In the genomic region with DNA sequence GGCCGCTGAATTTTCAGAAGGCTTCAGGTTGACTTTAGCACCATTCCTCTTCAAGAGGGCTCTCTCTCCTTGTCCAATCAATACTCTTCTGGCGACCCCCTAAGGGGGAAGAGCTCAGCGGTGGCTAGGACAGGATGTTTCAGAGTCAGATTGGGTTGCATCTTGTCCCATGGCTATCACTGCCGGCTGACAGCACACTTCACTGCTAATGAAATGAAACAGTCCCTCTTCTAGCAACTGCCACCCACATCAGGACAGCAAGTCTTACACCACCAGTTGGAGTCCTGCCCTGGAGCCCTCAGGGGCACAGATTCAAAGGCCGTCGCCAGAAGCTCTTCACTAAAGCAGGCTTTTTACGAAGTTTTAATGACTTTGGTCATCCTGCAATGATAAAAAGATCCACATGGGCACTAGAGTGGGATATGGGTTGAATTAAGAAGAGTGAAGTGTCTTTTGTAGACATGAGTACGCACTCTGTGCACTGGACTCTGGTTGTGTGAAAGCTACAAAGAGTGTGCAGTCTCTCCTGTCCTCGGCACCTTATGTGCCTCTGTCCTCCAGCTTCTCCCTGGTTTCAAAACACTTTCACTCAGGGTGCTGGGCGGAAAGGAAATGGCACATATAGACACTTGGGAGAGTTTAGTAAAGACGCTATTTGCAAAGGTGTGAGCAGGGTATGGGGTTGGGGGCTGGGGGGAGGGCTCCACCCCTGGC, we compare ENCODE assay signal across 13 cellular contexts.
A peak's percentile ranks its signal among the peaks of the same experiment; 100 is the strongest.
DNase-seq lines count a peak whose midpoint lies in the region; ATAC-seq and TF ChIP-seq lines count a peak whose summit lies in the region.
"Had no signal": no experiment of that assay in that cellular context is flagged by ENCODE, and none has a peak within 500 bp of the region (broad histone marks: within the 10 kb centered on the region; RNA-seq: fewer than 3 reads in every experiment).

No MANE protein-coding gene starts in this region.

- H3K27ac ChIP-seq in hepatocyte, result peak overlapping the region; percentile 54
- H3K27ac ChIP-seq in prostate gland, result peak overlapping the region; percentile 33 to 41
- H3K27ac ChIP-seq in esophagus squamous epithelium, result no peak overlapping the region

- H3K4me1 ChIP-seq in hepatocyte (ENCODE audit: insufficient read depth), result peaks cover 18% of the 10 kb centered on the region
- H3K4me1 ChIP-seq in prostate gland (replicated peaks), result no peaks in the 10 kb centered on the region
- H3K4me1 ChIP-seq in esophagus squamous epithelium, result peaks cover 17 to 38% (median 17%) of the 10 kb centered on the region in 3 donors

- peaks cover 4% of the 10 kb centered on the region for H3K9me3 Mint-ChIP-seq in activated CD4-positive, alpha-beta T cell treated with anti-CD3 and anti-CD28 coated beads for 36 hours (ENCODE audit: low read depth)

- POLR2A ChIA-PET in activated CD4-positive, alpha-beta T cell treated with anti-CD3 and anti-CD28 coated beads for 36 hours (lab: Charles Lee), result no interaction called here

- no peaks in the 10 kb centered on the region for H3K36me3 ChIP-seq in hepatocyte (replicated peaks; ENCODE audit: insufficient read depth, low read depth)
- H3K36me3 ChIP-seq in prostate gland, result no peaks in the 10 kb centered on the region
- H3K36me3 ChIP-seq in MG63, result no peaks in the 10 kb centered on the region
- H3K36me3 ChIP-seq in esophagus squamous epithelium, result no peaks in the 10 kb centered on the region

- TF ChIP-seq POLR2A in prostate gland (IDR thresholded peaks at IDR 0.05) (no peak), esophagus squamous epithelium (IDR thresholded peaks at IDR 0.05) (no peak)

- H3K4me3 ChIP-seq in hepatocyte (no peak overlapping the region), prostate gland (no peak overlapping the region), MG63 (no peak overlapping the region), esophagus squamous epithelium (no peak overlapping the region)

- no peaks in the 10 kb centered on the region for H3K9me2 ChIP-seq in hepatocyte (replicated peaks; ENCODE audit: insufficient read depth)

- H3K27ac Mint-ChIP-seq in activated CD4-positive, alpha-beta T cell treated with anti-CD3 and anti-CD28 coated beads for 36 hours, result no peak overlapping the region
- H3K27ac Mint-ChIP-seq: CD14-positive monocyte had no signal

- intact Hi-C loops in prostate gland (cut with DNase I), result no loop called here
- intact Hi-C loops in activated CD4-positive, alpha-beta T cell treated with anti-CD3 and anti-CD28 coated beads for 36 hours (cut with DNase I, micrococcal nuclease), result no loop called here
- intact Hi-C loops in esophagus squamous epithelium (cut with DNase I), result no loop called here

- no peaks in the 10 kb centered on the region for H4K20me1 ChIP-seq in hepatocyte (ENCODE audit: insufficient read depth, poor library complexity, severe bottlenecking)

- H3K27me3 ChIP-seq in hepatocyte (no peaks in the 10 kb centered on the region), prostate gland (replicated peaks; ENCODE audit: insufficient read depth) (no peaks in the 10 kb centered on the region), MG63 (no peaks in the 10 kb centered on the region), esophagus squamous epithelium (peaks cover 0 to 12% (median 0%) of the 10 kb centered on the region in 4 donors)

- no peak overlapping the region for H2AFZ ChIP-seq in hepatocyte

- ATAC-seq in activated CD4-positive, alpha-beta T cell treated with anti-CD3 and anti-CD28 coated beads for 36 hours, result no peak
- ATAC-seq in GM21723 (IDR thresholded peaks at IDR 0.05; ENCODE audit: unreplicated experiment), result no peak
- ATAC-seq: left colon; stimulated activated memory B cell treated with anti-CD40 and anti-IgM and Interleukin-4, amounts not matched to agents 10 μg/mL and 1 μg/mL and 100 μg/mL, for 72 hours had no signal

- CTCF ChIA-PET in activated CD4-positive, alpha-beta T cell treated with anti-CD3 and anti-CD28 coated beads for 36 hours (lab: Charles Lee), result interaction anchor here (0.7 to 1.2 kb wide), 3 partner anchors 10 to 16 kb away, joined by 3 read pairs; no protein-coding TSS in a partner anchor

- H3K9me3 ChIP-seq in hepatocyte (ENCODE audit: low read depth) (no peaks in the 10 kb centered on the region), prostate gland (no peaks in the 10 kb centered on the region), MG63 (peaks cover 6% of the 10 kb centered on the region; the same call in 1 of the 2 replicates), esophagus squamous epithelium (peaks cover 0 to 5% (median 0%) of the 10 kb centered on the region in 3 donors)

- H3K27me3 Mint-ChIP-seq in activated CD4-positive, alpha-beta T cell treated with anti-CD3 and anti-CD28 coated beads for 36 hours, result peaks cover 6% of the 10 kb centered on the region

- H3K36me3 Mint-ChIP-seq in activated CD4-positive, alpha-beta T cell treated with anti-CD3 and anti-CD28 coated beads for 36 hours (ENCODE audit: low read depth), result no peaks in the 10 kb centered on the region
- H3K36me3 Mint-ChIP-seq: CD14-positive monocyte had no signal

- TF ChIP-seq CTCF in hepatocyte (IDR thresholded peaks at IDR 0.05; ENCODE audit: poor library complexity), result no peak
- no peak for TF ChIP-seq CTCF in prostate gland (IDR thresholded peaks at IDR 0.05)
- no peak for TF ChIP-seq CTCF in esophagus squamous epithelium (IDR thresholded peaks at IDR 0.05)

- no peak overlapping the region for H3K4me3 Mint-ChIP-seq in activated CD4-positive, alpha-beta T cell treated with anti-CD3 and anti-CD28 coated beads for 36 hours
- H3K4me3 Mint-ChIP-seq: CD14-positive monocyte; stimulated activated memory B cell treated with anti-CD40 and anti-IgM and Interleukin-4, amounts not matched to agents 10 μg/mL and 1 μg/mL and 100 μg/mL, for 72 hours had no signal

- WGBS in hepatocyte (ENCODE audit: low lambda C conversion rate, missing lambda C conversion rate), result 52% methylated on average over 11 of the region's 11 CpGs
- WGBS in prostate gland, result 61% methylated on average over 11 of the region's 11 CpGs
- WGBS in esophagus squamous epithelium, 2 donors, result 58 to 65% methylated on average over 8 to 9 of the region's 11 CpGs

- peaks cover 14% of the 10 kb centered on the region for H3K4me1 Mint-ChIP-seq in activated CD4-positive, alpha-beta T cell treated with anti-CD3 and anti-CD28 coated beads for 36 hours

- DNase-seq in ELR (ENCODE audit: low read depth) (peak; percentile 22), anterior cingulate cortex (lab: John Stamatoyannopoulos, UW) (peak in 38 of 58 donors; percentile 18 to 75 (median 50)), hepatocyte (ENCODE audit: low spot score) (no peak), prostate gland (ENCODE audit: low spot score) (no peak), MG63 (no peak), esophagus squamous epithelium (lab: John Stamatoyannopoulos, UW) (no peak)
- no peak for DNase-seq in activated CD4-positive, alpha-beta T cell treated with anti-CD3 and anti-CD28 coated beads for 36 hours
- DNase-seq: activated CD4-positive, CD25-positive, alpha-beta regulatory T cell; activated T-cell treated with anti-CD3 and anti-CD28 coated beads for 4 hours; left colon had no signal

- H3K4me2 ChIP-seq in hepatocyte, result peak overlapping the region; percentile 49

- H3K79me2 ChIP-seq in hepatocyte, result no peaks in the 10 kb centered on the region

Comparison
In these comparisons a context has a peak if more than half of its experiments do, and no peak if none do; other contexts are left out.
1. DNase-seq: peak in ELR (single experiment) and anterior cingulate cortex (38 of 58); none in hepatocyte (single experiment), prostate gland (single experiment), MG63 (single experiment), activated CD4-positive, alpha-beta T cell treated with anti-CD3 and anti-CD28 coated beads for 36 hours (single experiment) and esophagus squamous epithelium (single experiment).
2. H3K27ac ChIP-seq: peak in hepatocyte (single experiment) and prostate gland (2 of 2); none in esophagus squamous epithelium (0 of 4).